18 cellular contexts compared by ENCODE assay signal in genomic region chr13:107574517-107575215, GRCh38.
DNase-seq lines count a peak whose midpoint lies in the region; ATAC-seq and TF ChIP-seq lines count a peak whose summit lies in the region.
"Had no signal": no experiment of that assay in that cellular context is flagged by ENCODE, and none has a peak within 500 bp of the region (broad histone marks: within the 10 kb centered on the region; RNA-seq: fewer than 3 reads in every experiment).

No MANE protein-coding gene starts in this region.

- H3K4me3 Mint-ChIP-seq in GM23338, result peak overlapping the region; percentile 15; the same call in 2 of the 3 replicates
- H3K4me3 Mint-ChIP-seq: CD4-positive, alpha-beta memory T cell had no signal

- H3K4me2 ChIP-seq in GM23338, result peak overlapping the region; percentile 50
- H3K4me2 ChIP-seq in osteoblast (ENCODE audit: insufficient read depth, low read length), result no peak overlapping the region
- H3K4me2 ChIP-seq: BLaER1 had no signal

- no peaks in the 10 kb centered on the region for H4K20me1 ChIP-seq in GM23338 (replicated peaks; ENCODE audit: insufficient read depth)
- no peaks in the 10 kb centered on the region for H4K20me1 ChIP-seq in osteoblast (ENCODE audit: insufficient read depth, low read length)
- H4K20me1 ChIP-seq: BLaER1 had no signal

- TF ChIP-seq CTCF in GM23338 (conservative IDR thresholded peaks at IDR 0.05; ENCODE audit: low read depth in 2 of 2) (no peak), osteoblast (IDR thresholded peaks at IDR 0.05; ENCODE audit: extremely low read depth, low read depth, low read length) (no peak)

- peaks cover 3% of the 10 kb centered on the region; the same call in 1 of the 2 replicates for H3K9me3 ChIP-seq in iPS-20b (ENCODE audit: insufficient read depth, low read depth, low read length)
- H3K9me3 ChIP-seq in osteoblast (ENCODE audit: low read depth, low read length), result no peaks in the 10 kb centered on the region
- H3K9me3 ChIP-seq: BLaER1 had no signal

- H3K4me1 Mint-ChIP-seq in GM23338, result peaks cover 48% of the 10 kb centered on the region
- H3K4me1 Mint-ChIP-seq: CD4-positive, alpha-beta memory T cell had no signal

- H3K9me2 ChIP-seq in GM23338 (ENCODE audit: insufficient read depth), result peaks cover 10% of the 10 kb centered on the region

- ATAC-seq in GM23338 (peak; percentile 70), HG02852 (IDR thresholded peaks at IDR 0.05; ENCODE audit: unreplicated experiment) (no peak), GM18520 (IDR thresholded peaks at IDR 0.05; ENCODE audit: unreplicated experiment) (no peak)

- H3K9ac ChIP-seq in iPS-20b (ENCODE audit: low read depth, low read length), result no peak overlapping the region
- H3K9ac ChIP-seq: BLaER1, GM23248 had no signal

- H3K9me3 Mint-ChIP-seq in GM23338, result peaks cover 12% of the 10 kb centered on the region

- H3K36me3 Mint-ChIP-seq in GM23338 (ENCODE audit: low read depth), result peaks cover 16% of the 10 kb centered on the region
- H3K36me3 Mint-ChIP-seq: CD4-positive, alpha-beta memory T cell had no signal

- H3K27me3 ChIP-seq in GM23338 (ENCODE audit: insufficient read depth) (peaks cover 25% of the 10 kb centered on the region), iPS-20b (ENCODE audit: insufficient read depth, low read length) (peaks cover 67% of the 10 kb centered on the region), osteoblast (ENCODE audit: insufficient read depth, low read length) (no peaks in the 10 kb centered on the region)
- H3K27me3 ChIP-seq: BLaER1 had no signal

- H3K4me3 ChIP-seq in GM23338 (peak overlapping the region; percentile 4), iPS-20b (ENCODE audit: low read length) (peak overlapping the region; percentile 30; the same call in 1 of the 2 replicates), osteoblast (ENCODE audit: insufficient read depth, low read length) (no peak overlapping the region)
- H3K4me3 ChIP-seq: BLaER1, GM23248, SK-N-MC had no signal

- peak; percentile 45 for DNase-seq in GM23338 (ENCODE audit: low spot score)
- DNase-seq in NCI-H187 treated with DMSO at 0.1 percent for 48 hours (lab: John Stamatoyannopoulos, UW), result peak; percentile 69
- DNase-seq in dermis blood vessel endothelial cell, result peak; percentile 52
- DNase-seq in osteoblast (ENCODE audit: insufficient read length, low spot score, missing footprints), result no peak
- no peak for DNase-seq in activated CD8-positive, alpha-beta memory T cell treated with anti-CD3 and anti-CD28 coated beads for 24 hours
- DNase-seq: CD4-positive, alpha-beta memory T cell; GM23248; MM.1S; NCI-H1092; NCI-H1436 treated with DMSO at 0.1 percent for 48 hours; NCI-H2029 treated with DMSO at 0.1 percent for 48 hours; Right ventricle myocardium superior had no signal

- H3K27me3 Mint-ChIP-seq in GM23338 (ENCODE audit: insufficient read depth, low read depth, poor library complexity), result peaks cover 22% of the 10 kb centered on the region
- H3K27me3 Mint-ChIP-seq: CD4-positive, alpha-beta memory T cell had no signal

- H3F3A ChIP-seq in GM23338 (replicated peaks; ENCODE audit: low read depth), result no peaks in the 10 kb centered on the region

- H3K36me3 ChIP-seq in GM23338 (ENCODE audit: insufficient read depth), result no peaks in the 10 kb centered on the region
- no peaks in the 10 kb centered on the region for H3K36me3 ChIP-seq in iPS-20b (ENCODE audit: insufficient read depth, low read depth, low read length)
- H3K36me3 ChIP-seq in osteoblast (ENCODE audit: insufficient read depth, low read length), result no peaks in the 10 kb centered on the region
- H3K36me3 ChIP-seq: BLaER1 had no signal

- H3K27ac Mint-ChIP-seq in GM23338, result no peak overlapping the region
- H3K27ac Mint-ChIP-seq: CD4-positive, alpha-beta memory T cell had no signal

- H3K27ac ChIP-seq in GM23338 (ENCODE audit: low read depth) (no peak overlapping the region), iPS-20b (ENCODE audit: low read length) (no peak overlapping the region), osteoblast (ENCODE audit: low read depth, low read length) (no peak overlapping the region)
- H3K27ac ChIP-seq: BLaER1, GM23248, HL-60, SK-N-MC had no signal

- H2AFZ ChIP-seq in GM23338, result no peak overlapping the region
- H2AFZ ChIP-seq in osteoblast (ENCODE audit: low read length), result no peak overlapping the region
- H2AFZ ChIP-seq: GM23248 had no signal

- H3K4me1 ChIP-seq in GM23338 (ENCODE audit: insufficient read depth) (peaks cover 28% of the 10 kb centered on the region), iPS-20b (ENCODE audit: insufficient read depth, low read length) (peaks cover 27% of the 10 kb centered on the region), osteoblast (ENCODE audit: insufficient read depth, low read length) (no peaks in the 10 kb centered on the region)
- H3K4me1 ChIP-seq: BLaER1 had no signal

- no peaks in the 10 kb centered on the region for H3K79me2 ChIP-seq in GM23338 (replicated peaks; ENCODE audit: insufficient read depth)
- H3K79me2 ChIP-seq in osteoblast (ENCODE audit: insufficient read depth, low read length), result peaks cover 5% of the 10 kb centered on the region

TF ChIP-seq in GM23338, 12 proteins besides CTCF, POLR2A, EP300 and RAD21:
- TF ChIP-seq REST (IDR thresholded peaks at IDR 0.05; ENCODE audit: unreplicated experiment) (no peak), NANOG (IDR thresholded peaks at IDR 0.05; ENCODE audit: borderline replicate concordance) (peak; percentile 95)

Comparison
In these comparisons a context has a peak if more than half of its experiments do, and no peak if none do; other contexts are left out.
1. DNase-seq: peak in GM23338 (single experiment), NCI-H187 treated with DMSO at 0.1 percent for 48 hours (single experiment) and dermis blood vessel endothelial cell (single experiment); none in osteoblast (single experiment) and activated CD8-positive, alpha-beta memory T cell treated with anti-CD3 and anti-CD28 coated beads for 24 hours (single experiment).